20 cellular contexts compared by ENCODE assay signal in genomic region chr12:104664368-104664767, GRCh38.
"Had no signal": no experiment of that assay in that cellular context is flagged by ENCODE, and none has a peak within 500 bp of the region (broad histone marks: within the 10 kb centered on the region; RNA-seq: fewer than 3 reads in every experiment).

No MANE protein-coding gene starts in this region.

- ATAC-seq: activated CD8-positive, alpha-beta memory T cell treated with anti-CD3 and anti-CD28 coated beads, Interleukin-2, amount 10 ng/mL, durations not matched to agents 7 days and 5 days; body of pancreas; stimulated activated naive CD8-positive, alpha-beta T cell treated with anti-CD3 and anti-CD28 coated beads, Interleukin-15, Interleukin-2, amounts not matched to agents 100 U/mL and 50 U/mL, for 24 hours; WTC11 had no signal

- H3K9me3 Mint-ChIP-seq: activated naive CD8-positive, alpha-beta T cell treated with anti-CD3 and anti-CD28 coated beads for 36 hours; naive B cell; type B pancreatic cell; WTC11 had no signal

- H3K9me3 ChIP-seq: body of pancreas, left ventricle myocardium inferior, suprapubic skin had no signal

- H3K27me3 ChIP-seq: body of pancreas, suprapubic skin had no signal

- DNase-seq: activated CD4-positive, alpha-beta T cell treated with anti-CD3 and anti-CD28 coated beads for 36 hours; activated CD4-positive, alpha-beta T cell treated with anti-CD3 and anti-CD28 coated beads, Interleukin-2, amount 50 U/mL, for 48 hours; activated CD8-positive, alpha-beta memory T cell treated with anti-CD3 and anti-CD28 coated beads, Interleukin-2, amount 10 ng/mL, durations not matched to agents 7 days and 5 days; activated naive CD4-positive, alpha-beta T cell; activated naive CD8-positive, alpha-beta T cell treated with anti-CD3 and anti-CD28 coated beads for 36 hours; amniotic stem cell; body of pancreas; central memory CD4-positive, alpha-beta T cell; erythroblast; immature natural killer cell; kidney glomerular epithelial cell; left ventricle myocardium inferior; mammary epithelial cell; naive B cell; stimulated activated CD4-positive, alpha-beta T cell treated with anti-CD3 and anti-CD28 coated beads, Interleukin-2, amount 100 ng/mL, for 24 hours; stimulated activated naive CD8-positive, alpha-beta T cell treated with anti-CD3 and anti-CD28 coated beads, Interleukin-15, Interleukin-2, amounts not matched to agents 100 U/mL and 50 U/mL, for 24 hours had no signal

- H3K4me3 Mint-ChIP-seq: activated CD4-positive, alpha-beta T cell treated with anti-CD3 and anti-CD28 coated beads for 36 hours; activated CD8-positive, alpha-beta memory T cell treated with anti-CD3 and anti-CD28 coated beads, Interleukin-2, amount 10 ng/mL, durations not matched to agents 7 days and 5 days; activated naive CD8-positive, alpha-beta T cell treated with anti-CD3 and anti-CD28 coated beads for 36 hours; naive B cell; type B pancreatic cell; WTC11 had no signal

- H3K36me3 ChIP-seq: left ventricle myocardium inferior, suprapubic skin had no signal

- H3K27me3 Mint-ChIP-seq: activated CD4-positive, alpha-beta T cell treated with anti-CD3 and anti-CD28 coated beads for 36 hours; activated CD8-positive, alpha-beta memory T cell treated with anti-CD3 and anti-CD28 coated beads, Interleukin-2, amount 10 ng/mL, durations not matched to agents 7 days and 5 days; activated naive CD8-positive, alpha-beta T cell treated with anti-CD3 and anti-CD28 coated beads for 36 hours; naive B cell; type B pancreatic cell had no signal

- H3K4me1 ChIP-seq: parathyroid adenoma had no signal

- H3K36me3 Mint-ChIP-seq: activated naive CD8-positive, alpha-beta T cell treated with anti-CD3 and anti-CD28 coated beads for 36 hours; type B pancreatic cell; WTC11 had no signal

- H3K4me3 ChIP-seq: body of pancreas, left ventricle myocardium inferior, suprapubic skin had no signal

- H3K27ac ChIP-seq: body of pancreas, left ventricle myocardium inferior, parathyroid adenoma, suprapubic skin had no signal

- H3K27ac Mint-ChIP-seq: activated naive CD8-positive, alpha-beta T cell treated with anti-CD3 and anti-CD28 coated beads for 36 hours; type B pancreatic cell; WTC11 had no signal
